ENCODE assay signal across 1 cellular context in the genomic region with DNA sequence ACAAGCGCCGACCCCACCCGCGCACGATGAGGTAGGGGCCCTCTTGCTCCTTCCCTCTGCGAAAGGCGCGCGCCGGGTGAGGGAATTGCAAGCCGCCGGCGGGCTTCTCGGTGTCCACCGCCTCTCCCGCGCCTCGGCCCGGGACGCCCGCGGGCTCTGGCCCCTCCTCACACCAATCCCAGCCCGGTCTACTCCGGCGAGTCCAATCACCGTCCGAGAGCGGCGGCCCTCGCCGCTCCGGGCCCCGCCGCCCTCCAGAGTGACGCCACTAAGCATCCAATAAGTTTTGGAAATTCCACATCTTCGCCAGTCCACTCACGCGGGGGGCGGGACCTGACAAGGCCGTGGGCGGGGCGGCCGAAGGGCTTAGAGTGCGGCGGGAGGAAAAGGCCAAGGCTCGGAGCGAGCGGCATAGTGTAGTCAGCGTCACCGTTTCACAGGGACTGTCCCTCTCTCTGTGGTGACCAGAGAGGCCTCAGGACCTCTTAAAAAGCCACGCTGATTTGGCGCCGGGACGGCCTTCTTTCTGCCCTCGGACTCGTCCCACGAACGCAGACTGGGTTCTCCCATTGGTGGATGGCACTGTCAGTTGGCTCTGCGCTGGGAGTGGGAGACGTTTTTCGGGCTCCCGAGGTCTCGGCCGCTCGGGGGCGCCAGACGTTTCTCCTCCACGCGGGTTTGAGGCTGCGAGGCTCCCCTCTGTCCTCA.
TF ChIP-seq lines count a peak whose summit lies in the region.

A gene with protein sequence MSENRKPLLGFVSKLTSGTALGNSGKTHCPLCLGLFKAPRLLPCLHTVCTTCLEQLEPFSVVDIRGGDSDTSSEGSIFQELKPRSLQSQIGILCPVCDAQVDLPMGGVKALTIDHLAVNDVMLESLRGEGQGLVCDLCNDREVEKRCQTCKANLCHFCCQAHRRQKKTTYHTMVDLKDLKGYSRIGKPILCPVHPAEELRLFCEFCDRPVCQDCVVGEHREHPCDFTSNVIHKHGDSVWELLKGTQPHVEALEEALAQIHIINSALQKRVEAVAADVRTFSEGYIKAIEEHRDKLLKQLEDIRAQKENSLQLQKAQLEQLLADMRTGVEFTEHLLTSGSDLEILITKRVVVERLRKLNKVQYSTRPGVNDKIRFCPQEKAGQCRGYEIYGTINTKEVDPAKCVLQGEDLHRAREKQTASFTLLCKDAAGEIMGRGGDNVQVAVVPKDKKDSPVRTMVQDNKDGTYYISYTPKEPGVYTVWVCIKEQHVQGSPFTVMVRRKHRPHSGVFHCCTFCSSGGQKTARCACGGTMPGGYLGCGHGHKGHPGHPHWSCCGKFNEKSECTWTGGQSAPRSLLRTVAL (minus strand): TSS at position 161 of the 708 bp plus-strand sequence. CDS start 548 bp downstream, outside the sequence.

TF ChIP-seq in HepG2, 621 proteins besides CTCF, POLR2A, EP300 and RAD21 (continued from another document and continues in another):
- TF ChIP-seq, protein P1, sequence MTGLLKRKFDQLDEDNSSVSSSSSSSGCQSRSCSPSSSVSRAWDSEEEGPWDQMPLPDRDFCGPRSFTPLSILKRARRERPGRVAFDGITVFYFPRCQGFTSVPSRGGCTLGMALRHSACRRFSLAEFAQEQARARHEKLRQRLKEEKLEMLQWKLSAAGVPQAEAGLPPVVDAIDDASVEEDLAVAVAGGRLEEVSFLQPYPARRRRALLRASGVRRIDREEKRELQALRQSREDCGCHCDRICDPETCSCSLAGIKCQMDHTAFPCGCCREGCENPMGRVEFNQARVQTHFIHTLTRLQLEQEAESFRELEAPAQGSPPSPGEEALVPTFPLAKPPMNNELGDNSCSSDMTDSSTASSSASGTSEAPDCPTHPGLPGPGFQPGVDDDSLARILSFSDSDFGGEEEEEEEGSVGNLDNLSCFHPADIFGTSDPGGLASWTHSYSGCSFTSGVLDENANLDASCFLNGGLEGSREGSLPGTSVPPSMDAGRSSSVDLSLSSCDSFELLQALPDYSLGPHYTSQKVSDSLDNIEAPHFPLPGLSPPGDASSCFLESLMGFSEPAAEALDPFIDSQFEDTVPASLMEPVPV (CRISPR knock-in tag; IDR thresholded peaks at IDR 0.05), result no peak
- TF ChIP-seq AKAP8 (CRISPR knock-in tag; IDR thresholded peaks at IDR 0.05), result no peak
- TF ChIP-seq MTA3 (CRISPR knock-in tag; IDR thresholded peaks at IDR 0.05), result no peak
- TF ChIP-seq MBD4 (IDR thresholded peaks at IDR 0.05; ENCODE audit: borderline replicate concordance, low read length), result no peak
- TF ChIP-seq ZNF142 (CRISPR knock-in tag; IDR thresholded peaks at IDR 0.05), result 0 out of 2 replicates have a peak, but pooled peaks have one; percentile 19
- TF ChIP-seq ATF7-NPFF (CRISPR knock-in tag; IDR thresholded peaks at IDR 0.05; ENCODE audit: low read depth), result no peak
- no peak for TF ChIP-seq NR3C1 (CRISPR knock-in tag; IDR thresholded peaks at IDR 0.05)
- TF ChIP-seq CREB1 (IDR thresholded peaks at IDR 0.05), result peak; percentile 54
- TF ChIP-seq CREB1 (CRISPR knock-in tag; IDR thresholded peaks at IDR 0.05), result peak; percentile 57
- TF ChIP-seq, protein P2, sequence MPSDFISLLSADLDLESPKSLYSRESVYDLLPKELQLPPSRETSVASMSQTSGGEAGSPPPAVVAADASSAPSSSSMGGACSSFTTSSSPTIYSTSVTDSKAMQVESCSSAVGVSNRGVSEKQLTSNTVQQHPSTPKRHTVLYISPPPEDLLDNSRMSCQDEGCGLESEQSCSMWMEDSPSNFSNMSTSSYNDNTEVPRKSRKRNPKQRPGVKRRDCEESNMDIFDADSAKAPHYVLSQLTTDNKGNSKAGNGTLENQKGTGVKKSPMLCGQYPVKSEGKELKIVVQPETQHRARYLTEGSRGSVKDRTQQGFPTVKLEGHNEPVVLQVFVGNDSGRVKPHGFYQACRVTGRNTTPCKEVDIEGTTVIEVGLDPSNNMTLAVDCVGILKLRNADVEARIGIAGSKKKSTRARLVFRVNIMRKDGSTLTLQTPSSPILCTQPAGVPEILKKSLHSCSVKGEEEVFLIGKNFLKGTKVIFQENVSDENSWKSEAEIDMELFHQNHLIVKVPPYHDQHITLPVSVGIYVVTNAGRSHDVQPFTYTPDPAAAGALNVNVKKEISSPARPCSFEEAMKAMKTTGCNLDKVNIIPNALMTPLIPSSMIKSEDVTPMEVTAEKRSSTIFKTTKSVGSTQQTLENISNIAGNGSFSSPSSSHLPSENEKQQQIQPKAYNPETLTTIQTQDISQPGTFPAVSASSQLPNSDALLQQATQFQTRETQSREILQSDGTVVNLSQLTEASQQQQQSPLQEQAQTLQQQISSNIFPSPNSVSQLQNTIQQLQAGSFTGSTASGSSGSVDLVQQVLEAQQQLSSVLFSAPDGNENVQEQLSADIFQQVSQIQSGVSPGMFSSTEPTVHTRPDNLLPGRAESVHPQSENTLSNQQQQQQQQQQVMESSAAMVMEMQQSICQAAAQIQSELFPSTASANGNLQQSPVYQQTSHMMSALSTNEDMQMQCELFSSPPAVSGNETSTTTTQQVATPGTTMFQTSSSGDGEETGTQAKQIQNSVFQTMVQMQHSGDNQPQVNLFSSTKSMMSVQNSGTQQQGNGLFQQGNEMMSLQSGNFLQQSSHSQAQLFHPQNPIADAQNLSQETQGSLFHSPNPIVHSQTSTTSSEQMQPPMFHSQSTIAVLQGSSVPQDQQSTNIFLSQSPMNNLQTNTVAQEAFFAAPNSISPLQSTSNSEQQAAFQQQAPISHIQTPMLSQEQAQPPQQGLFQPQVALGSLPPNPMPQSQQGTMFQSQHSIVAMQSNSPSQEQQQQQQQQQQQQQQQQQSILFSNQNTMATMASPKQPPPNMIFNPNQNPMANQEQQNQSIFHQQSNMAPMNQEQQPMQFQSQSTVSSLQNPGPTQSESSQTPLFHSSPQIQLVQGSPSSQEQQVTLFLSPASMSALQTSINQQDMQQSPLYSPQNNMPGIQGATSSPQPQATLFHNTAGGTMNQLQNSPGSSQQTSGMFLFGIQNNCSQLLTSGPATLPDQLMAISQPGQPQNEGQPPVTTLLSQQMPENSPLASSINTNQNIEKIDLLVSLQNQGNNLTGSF (CRISPR knock-in tag; IDR thresholded peaks at IDR 0.05), result 0 out of 2 replicates have a peak, but pooled peaks have one; percentile 11
- peak; percentile 81 for TF ChIP-seq ZNF883 (CRISPR knock-in tag; IDR thresholded peaks at IDR 0.05; ENCODE audit: not compliant biosample characterization)
- TF ChIP-seq ZSCAN29 (CRISPR knock-in tag; conservative IDR thresholded peaks at IDR 0.05), result no peak
- TF ChIP-seq MED13 (CRISPR knock-in tag; IDR thresholded peaks at IDR 0.05), result no peak; the same call in 1 of the 2 replicates
- no peak for TF ChIP-seq ATF7 (IDR thresholded peaks at IDR 0.05)
- TF ChIP-seq ATF7 (CRISPR knock-in tag; IDR thresholded peaks at IDR 0.05), result no peak
- TF ChIP-seq, protein P3, sequence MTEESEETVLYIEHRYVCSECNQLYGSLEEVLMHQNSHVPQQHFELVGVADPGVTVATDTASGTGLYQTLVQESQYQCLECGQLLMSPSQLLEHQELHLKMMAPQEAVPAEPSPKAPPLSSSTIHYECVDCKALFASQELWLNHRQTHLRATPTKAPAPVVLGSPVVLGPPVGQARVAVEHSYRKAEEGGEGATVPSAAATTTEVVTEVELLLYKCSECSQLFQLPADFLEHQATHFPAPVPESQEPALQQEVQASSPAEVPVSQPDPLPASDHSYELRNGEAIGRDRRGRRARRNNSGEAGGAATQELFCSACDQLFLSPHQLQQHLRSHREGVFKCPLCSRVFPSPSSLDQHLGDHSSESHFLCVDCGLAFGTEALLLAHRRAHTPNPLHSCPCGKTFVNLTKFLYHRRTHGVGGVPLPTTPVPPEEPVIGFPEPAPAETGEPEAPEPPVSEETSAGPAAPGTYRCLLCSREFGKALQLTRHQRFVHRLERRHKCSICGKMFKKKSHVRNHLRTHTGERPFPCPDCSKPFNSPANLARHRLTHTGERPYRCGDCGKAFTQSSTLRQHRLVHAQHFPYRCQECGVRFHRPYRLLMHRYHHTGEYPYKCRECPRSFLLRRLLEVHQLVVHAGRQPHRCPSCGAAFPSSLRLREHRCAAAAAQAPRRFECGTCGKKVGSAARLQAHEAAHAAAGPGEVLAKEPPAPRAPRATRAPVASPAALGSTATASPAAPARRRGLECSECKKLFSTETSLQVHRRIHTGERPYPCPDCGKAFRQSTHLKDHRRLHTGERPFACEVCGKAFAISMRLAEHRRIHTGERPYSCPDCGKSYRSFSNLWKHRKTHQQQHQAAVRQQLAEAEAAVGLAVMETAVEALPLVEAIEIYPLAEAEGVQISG (CRISPR knock-in tag; IDR thresholded peaks at IDR 0.05), result no peak
- TF ChIP-seq ZNF546 (CRISPR knock-in tag; conservative IDR thresholded peaks at IDR 0.05), result no peak
- 0 out of 2 replicates have a peak, but pooled peaks have one; percentile 38 for TF ChIP-seq ZNF143 (CRISPR knock-in tag; IDR thresholded peaks at IDR 0.05)
- TF ChIP-seq MYC (CRISPR knock-in tag; IDR thresholded peaks at IDR 0.05; ENCODE audit: borderline replicate concordance), result no peak
- TF ChIP-seq MIXL1 (CRISPR knock-in tag; IDR thresholded peaks at IDR 0.05), result 0 out of 2 replicates have a peak, but pooled peaks have one; percentile 20
- TF ChIP-seq ATRX (CRISPR knock-in tag; IDR thresholded peaks at IDR 0.05; ENCODE audit: borderline replicate concordance), result no peak
- TF ChIP-seq ZNF530 (CRISPR knock-in tag; IDR thresholded peaks at IDR 0.05; ENCODE audit: low read depth), result no peak
- no peak for TF ChIP-seq ZFP62 (CRISPR knock-in tag; IDR thresholded peaks at IDR 0.05)
- no peak for TF ChIP-seq SRY (CRISPR knock-in tag; IDR thresholded peaks at IDR 0.05)
